Comparison of ENCODE assay signal across 11 cellular contexts in genomic region chr9:135681161-135681560, GRCh38. TPM values are rescaled to one million over a fixed set of nuclear protein-coding genes. Genes with fewer than 3 reads are reported as not detected.
"Had no signal": no experiment of that assay in that cellular context is flagged by ENCODE, and none has a peak within 500 bp of the region (broad histone marks: within the 10 kb centered on the region; RNA-seq: fewer than 3 reads in every experiment).

No MANE protein-coding gene starts in this region.

- H3K27ac Mint-ChIP-seq: GM23338, HFFc6 had no signal

- FAIRE-seq: H54 had no signal

- H3K4me1 ChIP-seq: HAP-1 had no signal

- ATAC-seq: HCT116 had no signal

- H2AFZ ChIP-seq: GM23248, GM23338 had no signal

- H3K9me3 Mint-ChIP-seq: HFFc6 had no signal

- H3K9me3 ChIP-seq: HAP-1 had no signal

- DNase-seq: GM23248, GOT3, H7, H9, HCEC 1CT, HFFc6 had no signal

- H3K4me2 ChIP-seq: GM23338 had no signal

- H3K36me3 ChIP-seq: HAP-1 had no signal

- H3K4me3 ChIP-seq: GM23248, GM23338, HAP-1 had no signal

- H3K27ac ChIP-seq: GM23248 had no signal

- H3K9ac ChIP-seq: GM23248 had no signal

- H3K4me3 Mint-ChIP-seq: GM23338, H9, HFFc6 had no signal

RNA-seq across cellular contexts. Expression of gene LCN9, which starts 18.1 kb away (rescaled TPM):
- total RNA-seq: GM23248, GM23338, H4, H7, HFFc6 had no signal
- polyA plus RNA-seq: GM23248, GM23338 had no signal

RNA-seq across cellular contexts. Expression of gene SOHLH1, which starts 18.1 kb away (rescaled TPM):
- total RNA-seq: GM23248, H4, H7, H9, HFFc6 had no signal
- polyA plus RNA-seq: GM23248, GM23338 had no signal

RNA-seq across cellular contexts. Expression of gene KCNT1, which starts 20.8 kb away (rescaled TPM):
- total RNA-seq: GM23248, H4, HFFc6 had no signal
- polyA plus RNA-seq: GM23248 had no signal

RNA-seq across cellular contexts. Expression of gene GLT6D1, which starts 41.8 kb away (rescaled TPM):
- total RNA-seq: GM23248, GM23338, H4, H7, H9, HFFc6 had no signal
- polyA plus RNA-seq: GM23248, GM23338 had no signal
